ENCODE assay signal across 14 cellular contexts in genomic region chr17:31674305-31674704, GRCh38.
DNase-seq lines count a peak whose midpoint lies in the region; ATAC-seq and TF ChIP-seq lines count a peak whose summit lies in the region.
"Had no signal": no experiment of that assay in that cellular context is flagged by ENCODE, and none has a peak within 500 bp of the region (broad histone marks: within the 10 kb centered on the region; RNA-seq: fewer than 3 reads in every experiment).

No MANE protein-coding gene starts in this region.

- DNase-seq in GM03348 (ENCODE audit: low spot score) (peak; percentile 61), RPMI7951 (ENCODE audit: low read depth) (peak; percentile 89), epithelial cell of prostate (ENCODE audit: low read depth, low spot score) (no peak), osteoblast (ENCODE audit: insufficient read length, low spot score, missing footprints) (peak; percentile 93), left ventricle myocardium inferior (no peak), HEK293T (ENCODE audit: extremely low spot score) (no peak), coronary artery (ENCODE audit: low spot score) (no peak)
- DNase-seq: adrenal gland; NCI-H1694; stimulated activated CD4-positive, alpha-beta T cell treated with anti-CD3 and anti-CD28 coated beads, Interleukin-4, amount 100 ng/mL, for 4 hours; WERI-Rb-1 had no signal

- H3K9me3 ChIP-seq in osteoblast (ENCODE audit: low read depth, low read length) (no peaks in the 10 kb centered on the region), left ventricle myocardium inferior (replicated peaks) (no peaks in the 10 kb centered on the region)
- H3K9me3 ChIP-seq: adrenal gland had no signal

- H2AFZ ChIP-seq in osteoblast (ENCODE audit: low read length) = no peak overlapping the region

- intact Hi-C loops in left ventricle myocardium inferior (cut with micrococcal nuclease) = no loop called here

- H3K36me3 ChIP-seq in osteoblast (ENCODE audit: insufficient read depth, low read length) = no peaks in the 10 kb centered on the region
- H3K36me3 ChIP-seq in left ventricle myocardium inferior = no peaks in the 10 kb centered on the region
- H3K36me3 ChIP-seq: adrenal gland, WERI-Rb-1 had no signal

- POLR2A ChIA-PET in HEK293T (lab: Yijun Ruan, JAX) = no interaction called here

- H3K27ac ChIP-seq in epithelial cell of prostate (peak overlapping the region; percentile 55), osteoblast (ENCODE audit: low read depth, low read length) (no peak overlapping the region), left ventricle myocardium inferior (replicated peaks) (no peak overlapping the region), coronary artery (no peak overlapping the region)
- H3K27ac ChIP-seq: adrenal gland, C4-2B, WERI-Rb-1 had no signal

- CTCF ChIA-PET in HEK293T (lab: Yijun Ruan, JAX) = no interaction called here

- H3K4me1 ChIP-seq in osteoblast (ENCODE audit: insufficient read depth, low read length) (peaks cover 31% of the 10 kb centered on the region), left ventricle myocardium inferior (peaks cover 14% of the 10 kb centered on the region)

- peak overlapping the region; percentile 43 for H3K4me3 ChIP-seq in osteoblast (ENCODE audit: insufficient read depth, low read length)
- H3K4me3 ChIP-seq in left ventricle myocardium inferior = no peak overlapping the region
- H3K4me3 ChIP-seq in coronary artery = no peak overlapping the region
- H3K4me3 ChIP-seq: adrenal gland, K562 had no signal

- ATAC-seq in GM18520 (IDR thresholded peaks at IDR 0.05; ENCODE audit: unreplicated experiment) = no peak
- ATAC-seq: K562 had no signal

- TF ChIP-seq CTCF in osteoblast (IDR thresholded peaks at IDR 0.05; ENCODE audit: extremely low read depth, low read depth, low read length) = no peak
- no peak for TF ChIP-seq CTCF in left ventricle myocardium inferior (IDR thresholded peaks at IDR 0.05; ENCODE audit: borderline replicate concordance)
- no peak for TF ChIP-seq CTCF in coronary artery (IDR thresholded peaks at IDR 0.05)

- no peaks in the 10 kb centered on the region for H3K79me2 ChIP-seq in osteoblast (ENCODE audit: insufficient read depth, low read length)

- H4K20me1 ChIP-seq in osteoblast (ENCODE audit: insufficient read depth, low read length) = no peaks in the 10 kb centered on the region

- H3K4me2 ChIP-seq in osteoblast (ENCODE audit: insufficient read depth, low read length) = peak overlapping the region; percentile 53

- H3K27me3 ChIP-seq in osteoblast (ENCODE audit: insufficient read depth, low read length) = no peaks in the 10 kb centered on the region
- peaks cover 8% of the 10 kb centered on the region for H3K27me3 ChIP-seq in left ventricle myocardium inferior (ENCODE audit: low read depth)
- H3K27me3 ChIP-seq: adrenal gland had no signal

TF ChIP-seq in HEK293T, 16 proteins besides CTCF, POLR2A, EP300 and RAD21:
- TF ChIP-seq CTBP1 (IDR thresholded peaks at IDR 0.05; ENCODE audit: borderline replicate concordance) (no peak), ELF4 (IDR thresholded peaks at IDR 0.05) (no peak), SUZ12 (IDR thresholded peaks at IDR 0.05) (no peak), BHLHE40 (IDR thresholded peaks at IDR 0.05; ENCODE audit: borderline replicate concordance) (no peak), TARDBP (IDR thresholded peaks at IDR 0.05) (no peak), SP1 (IDR thresholded peaks at IDR 0.05) (no peak), PKNOX1 (IDR thresholded peaks at IDR 0.05) (no peak), ZNF384 (IDR thresholded peaks at IDR 0.05) (no peak)

Comparison
In these comparisons a context has a peak if more than half of its experiments do, and no peak if none do; other contexts are left out.
1. DNase-seq: peak in GM03348 (single experiment), RPMI7951 (single experiment) and osteoblast (single experiment); none in epithelial cell of prostate (single experiment), left ventricle myocardium inferior (single experiment), HEK293T (single experiment) and coronary artery (single experiment).